In genomic region chr4:147492761-147493160, GRCh38 we compare ENCODE assay signal across 14 cellular contexts. TPM values are rescaled to one million over a fixed set of nuclear protein-coding genes. Genes with fewer than 3 reads are reported as not detected.
DNase-seq lines count a peak whose midpoint lies in the region; ATAC-seq lines count a peak whose summit lies in the region.
"Had no signal": no experiment of that assay in that cellular context is flagged by ENCODE, and none has a peak within 500 bp of the region (broad histone marks: within the 10 kb centered on the region; RNA-seq: fewer than 3 reads in every experiment).

No MANE protein-coding gene starts in this region.

- intact Hi-C loops in Right ventricle myocardium superior (cut with DNase I) = no loop called here

- H3K27me3 ChIP-seq in adipocyte (replicated peaks; ENCODE audit: control insufficient read depth, insufficient read depth, low read length) = no peaks in the 10 kb centered on the region
- H3K27me3 ChIP-seq in SJCRH30 = no peaks in the 10 kb centered on the region
- H3K27me3 ChIP-seq: breast epithelium, neural progenitor cell had no signal

- H3K4me1 ChIP-seq in adipocyte (ENCODE audit: control insufficient read depth, insufficient read depth, low read length) = peaks cover 3% of the 10 kb centered on the region
- H3K4me1 ChIP-seq in SJCRH30 = peaks cover 2% of the 10 kb centered on the region; the same call in 1 of the 2 replicates
- H3K4me1 ChIP-seq: breast epithelium, neural progenitor cell had no signal

- H3K27ac ChIP-seq in SJCRH30 = no peak overlapping the region
- H3K27ac ChIP-seq: breast epithelium, epithelial cell of prostate, neural progenitor cell had no signal

- no peak overlapping the region for H3K9ac ChIP-seq in adipocyte (ENCODE audit: low read length)
- H3K9ac ChIP-seq: neural progenitor cell had no signal

- H3K36me3 ChIP-seq in adipocyte (ENCODE audit: control insufficient read depth, insufficient read depth, low read length, severe bottlenecking) (no peaks in the 10 kb centered on the region), SJCRH30 (no peaks in the 10 kb centered on the region)
- H3K36me3 ChIP-seq: breast epithelium, neural progenitor cell had no signal

- peak; percentile 75 for ATAC-seq in Right ventricle myocardium superior (ENCODE audit: poor library complexity)
- ATAC-seq in GM18858 (IDR thresholded peaks at IDR 0.05; ENCODE audit: unreplicated experiment) = no peak

- DNase-seq in EH (ENCODE audit: low read depth) = peak; percentile 89
- no peak for DNase-seq in adipocyte (ENCODE audit: low read depth)
- no peak for DNase-seq in Right ventricle myocardium superior
- peak; percentile 29 for DNase-seq in renal cortical epithelial cell (ENCODE audit: low read depth)
- no peak for DNase-seq in stimulated activated CD4-positive, alpha-beta T cell treated with anti-CD3 and anti-CD28 coated beads, Interleukin-2, amount 100 ng/mL, for 24 hours
- DNase-seq in SJCRH30 = no peak
- no peak for DNase-seq in islet precursor cell
- DNase-seq: activated T-cell treated with anti-CD3 and anti-CD28 coated beads, Interleukin-2, amount 50 U/mL, for 24 hours; GF-D8; NCI-H526 had no signal

- H3K9me3 ChIP-seq in adipocyte (ENCODE audit: control insufficient read depth, low read length) = no peaks in the 10 kb centered on the region
- no peaks in the 10 kb centered on the region for H3K9me3 ChIP-seq in SJCRH30 (replicated peaks)
- H3K9me3 ChIP-seq: breast epithelium had no signal

- peak overlapping the region; percentile 1 for H3K4me3 ChIP-seq in adipocyte (ENCODE audit: low read length)
- no peak overlapping the region for H3K4me3 ChIP-seq in SJCRH30
- H3K4me3 ChIP-seq: neural progenitor cell had no signal

RNA-seq across cellular contexts. Expression of gene EDNRA, which starts 11.9 kb away (rescaled TPM):
- total RNA-seq in Right ventricle myocardium superior (3.7 TPM), renal cortical epithelial cell (1.3 and 3.3 TPM in 2 replicates)
- 1.1 TPM in 2 replicates for total RNA-seq in SJCRH30 (2014; rRNA removed; shearing (Covaris generic))

Comparison
In these comparisons a context has a peak if more than half of its experiments do, and no peak if none do; other contexts are left out.
1. DNase-seq: peak in EH (single experiment) and renal cortical epithelial cell (single experiment); none in adipocyte (single experiment), Right ventricle myocardium superior (single experiment), stimulated activated CD4-positive, alpha-beta T cell treated with anti-CD3 and anti-CD28 coated beads, Interleukin-2, amount 100 ng/mL, for 24 hours (0 of 2), SJCRH30 (0 of 2) and islet precursor cell (single experiment).